Comparison of ENCODE assay signal across 1 cellular context in genomic region chr21:46458315-46459023, GRCh38.
TF ChIP-seq lines count a peak whose summit lies in the region.

Gene DIP2A, plus strand, starts transcription at chr21:46458891. Its CDS starts 241 bp downstream, at chr21:46459132.

TF ChIP-seq in HepG2, 621 proteins besides CTCF, POLR2A, EP300 and RAD21 (continued from another document and continues in another):
- TF ChIP-seq CSRNP1 (CRISPR knock-in tag; IDR thresholded peaks at IDR 0.05) (peak; percentile 18), FOSL2 (CRISPR knock-in tag; IDR thresholded peaks at IDR 0.05) (peak; percentile 24; the same call in 1 of the 2 replicates), POGZ (CRISPR knock-in tag; IDR thresholded peaks at IDR 0.05) (peak; percentile 83), TEF (CRISPR knock-in tag; IDR thresholded peaks at IDR 0.05) (0 out of 2 replicates have a peak, but pooled peaks have one; percentile 11), PITX1 (CRISPR knock-in tag; IDR thresholded peaks at IDR 0.05) (peak; percentile 45; the same call in 1 of the 2 replicates), SPEN (CRISPR knock-in tag; IDR thresholded peaks at IDR 0.05; ENCODE audit: low read depth) (peak; percentile 80), ZNF33B (CRISPR knock-in tag; IDR thresholded peaks at IDR 0.05) (0 out of 2 replicates have a peak, but pooled peaks have one; percentile 72), E2F2 (CRISPR knock-in tag; IDR thresholded peaks at IDR 0.05; ENCODE audit: borderline replicate concordance) (peak; percentile 41; the same call in 1 of the 2 replicates), ZNF232 (CRISPR knock-in tag; IDR thresholded peaks at IDR 0.05; ENCODE audit: borderline replicate concordance) (peak; percentile 78; the same call in 1 of the 2 replicates), ZFYVE20 (CRISPR knock-in tag; IDR thresholded peaks at IDR 0.05; ENCODE audit: borderline replicate concordance, low read depth) (no peak), HOXD1 (CRISPR knock-in tag; IDR thresholded peaks at IDR 0.05) (0 out of 2 replicates have a peak, but pooled peaks have one; percentile 12), HINFP (CRISPR knock-in tag; IDR thresholded peaks at IDR 0.05; ENCODE audit: low read depth) (peak; percentile 82; the same call in 1 of the 2 replicates), ZNF780A (CRISPR knock-in tag; IDR thresholded peaks at IDR 0.05) (0 out of 2 replicates have a peak, but pooled peaks have one; percentile 72), ZNF775 (CRISPR knock-in tag; IDR thresholded peaks at IDR 0.05; ENCODE audit: borderline replicate concordance) (no peak), KAT8 (CRISPR knock-in tag; IDR thresholded peaks at IDR 0.05) (peak; percentile 91), BRF2 (CRISPR knock-in tag; IDR thresholded peaks at IDR 0.05) (peak; percentile 33; the same call in 1 of the 2 replicates), MTF1 (CRISPR knock-in tag; IDR thresholded peaks at IDR 0.05) (0 out of 2 replicates have a peak, but pooled peaks have one; percentile 47), KDM3A (CRISPR knock-in tag; IDR thresholded peaks at IDR 0.05; ENCODE audit: low read depth) (peak; percentile 81; the same call in 1 of the 2 replicates), NR0B2 (CRISPR knock-in tag; IDR thresholded peaks at IDR 0.05) (no peak; the same call in 1 of the 2 replicates), YEATS4 (CRISPR knock-in tag; IDR thresholded peaks at IDR 0.05; ENCODE audit: borderline replicate concordance) (peak; percentile 94), FOXC1 (CRISPR knock-in tag; IDR thresholded peaks at IDR 0.05; ENCODE audit: borderline replicate concordance) (peak; percentile 78), ZNF777 (CRISPR knock-in tag; IDR thresholded peaks at IDR 0.05) (peak; percentile 87), ZNF552 (CRISPR knock-in tag; IDR thresholded peaks at IDR 0.05; ENCODE audit: borderline replicate concordance) (0 out of 2 replicates have a peak, but pooled peaks have one; percentile 53), FOXP4 (CRISPR knock-in tag; IDR thresholded peaks at IDR 0.05) (peak; percentile 17; the same call in 1 of the 2 replicates), ZNF142 (CRISPR knock-in tag; IDR thresholded peaks at IDR 0.05) (peak; percentile 36), ZBTB8A (CRISPR knock-in tag; IDR thresholded peaks at IDR 0.05; ENCODE audit: borderline replicate concordance, low read depth) (peak; percentile 82), ZSCAN9 (CRISPR knock-in tag; IDR thresholded peaks at IDR 0.05; ENCODE audit: borderline replicate concordance) (peak; percentile 68; the same call in 1 of the 2 replicates), ZNF274 (CRISPR knock-in tag; IDR thresholded peaks at IDR 0.05) (peak; percentile 67), ZNF124 (CRISPR knock-in tag; IDR thresholded peaks at IDR 0.05) (0 out of 2 replicates have a peak, but pooled peaks have one; percentile 52), ZFX (CRISPR knock-in tag; IDR thresholded peaks at IDR 0.05; ENCODE audit: low read depth) (peak; percentile 91), PHF21A (CRISPR knock-in tag; IDR thresholded peaks at IDR 0.05) (peak; percentile 93), TARDBP (CRISPR knock-in tag; IDR thresholded peaks at IDR 0.05) (0 out of 2 replicates have a peak, but pooled peaks have one; percentile 55), LBX2 (CRISPR knock-in tag; IDR thresholded peaks at IDR 0.05; ENCODE audit: borderline replicate concordance) (no peak), ZNF607 (CRISPR knock-in tag; IDR thresholded peaks at IDR 0.05; ENCODE audit: borderline replicate concordance) (peak; percentile 89), GPN1 (CRISPR knock-in tag; IDR thresholded peaks at IDR 0.05; ENCODE audit: borderline replicate concordance) (no peak), ZNF235 (CRISPR knock-in tag; IDR thresholded peaks at IDR 0.05; ENCODE audit: borderline replicate concordance) (0 out of 2 replicates have a peak, but pooled peaks have one; percentile 71), POGK (CRISPR knock-in tag; conservative IDR thresholded peaks at IDR 0.05) (peak; percentile 60; the same call in 1 of the 2 replicates), ZNF343 (CRISPR knock-in tag; IDR thresholded peaks at IDR 0.05) (peak; percentile 64; the same call in 1 of the 2 replicates), HOXA9 (CRISPR knock-in tag; IDR thresholded peaks at IDR 0.05; ENCODE audit: borderline replicate concordance) (peak; percentile 44; the same call in 1 of the 2 replicates), ZBTB43 (CRISPR knock-in tag; conservative IDR thresholded peaks at IDR 0.05) (peak; percentile 13; the same call in 1 of the 2 replicates), KDM6A (CRISPR knock-in tag; IDR thresholded peaks at IDR 0.05; ENCODE audit: low read depth) (peak; percentile 45; the same call in 1 of the 2 replicates), ZNF7 (CRISPR knock-in tag; IDR thresholded peaks at IDR 0.05) (no peak)
